ENCODE assay signal across 1 cellular context in the genomic region with DNA sequence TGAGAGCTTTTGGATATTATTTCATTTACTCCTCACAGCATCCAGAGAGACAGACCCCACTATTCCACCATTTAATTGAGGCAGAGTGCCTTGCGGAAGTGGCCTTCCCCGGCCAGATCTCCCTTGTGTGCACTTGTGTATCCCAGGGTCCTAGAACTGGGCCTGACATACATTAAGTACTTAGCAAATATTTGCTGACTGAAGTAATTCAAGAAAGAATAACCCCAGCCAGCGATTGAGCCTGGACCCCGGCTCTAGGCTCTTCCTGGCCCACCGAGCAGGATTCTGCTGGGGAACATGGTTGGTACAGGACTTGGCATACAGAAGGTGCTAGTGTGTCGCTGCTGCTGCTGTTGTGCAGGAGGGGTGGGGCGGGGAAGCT.
TF ChIP-seq lines count a peak whose summit lies in the region.

No MANE protein-coding gene starts in this region.

TF ChIP-seq in GM23338, 12 proteins besides CTCF, POLR2A, EP300 and RAD21 (continued from another document):
- no peak for TF ChIP-seq EZH2 (IDR thresholded peaks at IDR 0.05; ENCODE audit: low read depth, unreplicated experiment)
- no peak for TF ChIP-seq CREB1 (CRISPR knock-in tag; IDR thresholded peaks at IDR 0.05; ENCODE audit: low read depth)
TF ChIP-seq in GM23338: peak in this region for 0.
